12 cellular contexts compared by ENCODE assay signal in the genomic region with DNA sequence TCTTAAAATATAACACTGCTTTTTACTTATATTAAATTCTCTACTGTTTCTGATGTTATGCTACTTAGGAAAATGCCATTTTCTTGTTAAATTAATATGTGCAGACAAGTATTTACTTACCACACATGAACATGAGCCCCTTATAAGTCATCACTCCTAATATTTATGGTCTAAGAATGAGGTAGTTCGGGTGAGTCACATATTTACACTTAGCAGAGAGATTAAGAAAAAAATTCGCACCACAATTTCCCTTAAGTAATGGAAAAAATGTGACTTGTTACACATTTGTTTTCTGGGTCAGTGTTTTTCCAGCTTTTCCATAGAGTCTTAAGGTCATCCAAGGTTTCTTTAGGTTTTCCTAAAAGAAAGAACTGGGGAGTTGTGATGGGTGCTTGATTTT.
DNase-seq lines count a peak whose midpoint lies in the region; ATAC-seq and TF ChIP-seq lines count a peak whose summit lies in the region.
"Had no signal": no experiment of that assay in that cellular context is flagged by ENCODE, and none has a peak within 500 bp of the region (broad histone marks: within the 10 kb centered on the region; RNA-seq: fewer than 3 reads in every experiment).

No MANE protein-coding gene starts in this region.

- H3K4me1 Mint-ChIP-seq in Caco-2 (ENCODE audit: low read depth, unreplicated experiment): no peaks in the 10 kb centered on the region
- H3K4me1 Mint-ChIP-seq: IgD-negative memory B cell had no signal

- TF ChIP-seq CTCF in Caco-2 (IDR thresholded peaks at IDR 0.05; ENCODE audit: insufficient read depth in 1 of 2, low read depth in 1 of 2, low read length in 1 of 2, severe bottlenecking in 1 of 2, unreplicated experiment in 1 of 2): no peak

- no peaks in the 10 kb centered on the region for H3K36me3 ChIP-seq in Caco-2 (ENCODE audit: control insufficient read depth, insufficient read depth, low read length)
- H3K36me3 ChIP-seq: BLaER1 treated with 17β-estradiol and CSF1 and Interleukin-3, amounts not matched to agents 10 nM and 100 nM had no signal

- 0 out of 2 replicates have a peak, but pooled peaks cover 1% of the 10 kb centered on the region for H3K27me3 ChIP-seq in Caco-2 (replicated peaks; ENCODE audit: control insufficient read depth, insufficient read depth, low read length)
- H3K27me3 ChIP-seq: BLaER1 treated with 17β-estradiol and CSF1 and Interleukin-3, amounts not matched to agents 10 nM and 100 nM had no signal

- H3K9me3 Mint-ChIP-seq in Caco-2 (ENCODE audit: unreplicated experiment): no peaks in the 10 kb centered on the region
- H3K9me3 Mint-ChIP-seq: activated naive CD4-positive, alpha-beta T cell treated with anti-CD3 and anti-CD28 coated beads, Interleukin-2, amount 50 U/mL, for 72 hours; IgD-negative memory B cell had no signal

- no peak overlapping the region for H3K4me3 ChIP-seq in Caco-2 (ENCODE audit: low read depth, low read length)
- H3K4me3 ChIP-seq: BLaER1 treated with 17β-estradiol and CSF1 and Interleukin-3, amounts not matched to agents 10 nM and 100 nM had no signal

- no peak overlapping the region for H3K27ac Mint-ChIP-seq in Caco-2 (ENCODE audit: unreplicated experiment)
- H3K27ac Mint-ChIP-seq: activated naive CD4-positive, alpha-beta T cell treated with anti-CD3 and anti-CD28 coated beads, Interleukin-2, amount 50 U/mL, for 72 hours; IgD-negative memory B cell had no signal

- intact Hi-C loops in sciatic nerve (cut with DNase I) (loop anchor here (5.0 kb wide), 1 partner anchor 69 kb away; a partner anchor contains a TSS), Caco-2 (cut with micrococcal nuclease; ENCODE audit: unreplicated experiment) (loop anchor here (2.0 to 5.0 kb wide), 3 partner anchors 151 to 369 kb away; no protein-coding TSS in a partner anchor)

- BruUV-seq in Caco-2 (replicated peaks; lab: Mats Ljungman, UMichigan): no TSS peak

- no peaks in the 10 kb centered on the region for H3K36me3 Mint-ChIP-seq in Caco-2 (ENCODE audit: insufficient read depth, unreplicated experiment)
- H3K36me3 Mint-ChIP-seq: activated naive CD4-positive, alpha-beta T cell treated with anti-CD3 and anti-CD28 coated beads, Interleukin-2, amount 50 U/mL, for 72 hours; IgD-negative memory B cell had no signal

- CTCF ChIA-PET in Caco-2 (lab: Charles Lee): no interaction called here

- POLR2A ChIA-PET in Caco-2 (lab: Charles Lee): no interaction called here

- H3K4me1 ChIP-seq in Caco-2: no peaks in the 10 kb centered on the region

- peak; percentile 30 for ATAC-seq in sciatic nerve
- ATAC-seq in HG03457 (IDR thresholded peaks at IDR 0.05; ENCODE audit: unreplicated experiment): no peak
- ATAC-seq: activated CD4-positive, CD25-positive, alpha-beta regulatory T cell treated with anti-CD3 and anti-CD28 coated beads, Interleukin-2, amount 50 U/mL, for 24 hours; activated naive CD4-positive, alpha-beta T cell treated with anti-CD3 and anti-CD28 coated beads, Interleukin-2, amount 50 U/mL, for 72 hours had no signal

- peak; percentile 84 for DNase-seq in DMS53 (lab: John Stamatoyannopoulos, UW)
- peak; percentile 85 for DNase-seq in amniotic epithelial cell (ENCODE audit: low read depth)
- peak; percentile 29 for DNase-seq in glomerular endothelial cell (ENCODE audit: extremely low read depth, low read depth, low spot score)
- DNase-seq in sciatic nerve (ENCODE audit: low spot score): no peak
- no peak for DNase-seq in Caco-2
- DNase-seq in activated CD8-positive, alpha-beta memory T cell treated with anti-CD3 and anti-CD28 coated beads for 24 hours: no peak
- no peak for DNase-seq in NCI-H345 treated with DMSO at 0.1 percent for 48 hours (lab: John Stamatoyannopoulos, UW; ENCODE audit: unreplicated experiment)

- H3K4me3 Mint-ChIP-seq in Caco-2 (ENCODE audit: unreplicated experiment): no peak overlapping the region
- H3K4me3 Mint-ChIP-seq: IgD-negative memory B cell had no signal

- H3K27me3 Mint-ChIP-seq in Caco-2 (ENCODE audit: insufficient read depth, unreplicated experiment): peaks cover 3% of the 10 kb centered on the region

- H3K9me3 ChIP-seq in Caco-2: no peaks in the 10 kb centered on the region
- H3K9me3 ChIP-seq: BLaER1 treated with 17β-estradiol and CSF1 and Interleukin-3, amounts not matched to agents 10 nM and 100 nM had no signal

Comparison
In these comparisons a context has a peak if more than half of its experiments do, and no peak if none do; other contexts are left out.
1. DNase-seq: peak in DMS53 (single experiment), amniotic epithelial cell (single experiment) and glomerular endothelial cell (single experiment); none in sciatic nerve (single experiment), Caco-2 (0 of 2), activated CD8-positive, alpha-beta memory T cell treated with anti-CD3 and anti-CD28 coated beads for 24 hours (single experiment) and NCI-H345 treated with DMSO at 0.1 percent for 48 hours (single experiment).